Comparison of ENCODE assay signal across 1 cellular context in the genomic region with DNA sequence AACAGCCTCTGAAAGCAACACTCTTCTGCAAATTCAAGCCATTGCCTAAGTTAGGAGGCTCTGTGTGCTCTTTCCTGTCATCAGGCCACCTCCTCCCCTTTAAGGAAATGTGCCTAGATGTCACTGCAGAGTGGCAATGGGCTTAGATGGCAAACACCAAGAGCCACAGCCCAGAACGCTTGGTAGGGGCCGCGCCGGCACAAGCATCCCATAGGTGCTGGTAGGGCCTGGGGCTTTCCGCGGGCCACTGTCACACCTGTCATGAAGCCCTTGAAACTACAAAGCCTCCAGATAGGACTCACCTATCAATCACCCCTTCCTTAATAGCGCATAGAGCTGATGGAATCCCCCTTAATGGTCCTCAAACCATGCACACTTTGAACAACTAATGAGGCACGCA.
TF ChIP-seq lines count a peak whose summit lies in the region.

No MANE protein-coding gene starts in this region.

TF ChIP-seq in SK-N-SH, 30 proteins besides CTCF, POLR2A, EP300 and RAD21 (continued from another document):
- TF ChIP-seq, protein P1, sequence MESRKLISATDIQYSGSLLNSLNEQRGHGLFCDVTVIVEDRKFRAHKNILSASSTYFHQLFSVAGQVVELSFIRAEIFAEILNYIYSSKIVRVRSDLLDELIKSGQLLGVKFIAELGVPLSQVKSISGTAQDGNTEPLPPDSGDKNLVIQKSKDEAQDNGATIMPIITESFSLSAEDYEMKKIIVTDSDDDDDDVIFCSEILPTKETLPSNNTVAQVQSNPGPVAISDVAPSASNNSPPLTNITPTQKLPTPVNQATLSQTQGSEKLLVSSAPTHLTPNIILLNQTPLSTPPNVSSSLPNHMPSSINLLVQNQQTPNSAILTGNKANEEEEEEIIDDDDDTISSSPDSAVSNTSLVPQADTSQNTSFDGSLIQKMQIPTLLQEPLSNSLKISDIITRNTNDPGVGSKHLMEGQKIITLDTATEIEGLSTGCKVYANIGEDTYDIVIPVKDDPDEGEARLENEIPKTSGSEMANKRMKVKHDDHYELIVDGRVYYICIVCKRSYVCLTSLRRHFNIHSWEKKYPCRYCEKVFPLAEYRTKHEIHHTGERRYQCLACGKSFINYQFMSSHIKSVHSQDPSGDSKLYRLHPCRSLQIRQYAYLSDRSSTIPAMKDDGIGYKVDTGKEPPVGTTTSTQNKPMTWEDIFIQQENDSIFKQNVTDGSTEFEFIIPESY (IDR thresholded peaks at IDR 0.05; ENCODE audit: borderline replicate concordance, low read depth), result no peak
- TF ChIP-seq ELF1 (IDR thresholded peaks at IDR 0.05) (no peak), POLR2AphosphoS5 (IDR thresholded peaks at IDR 0.05; ENCODE audit: low read depth, low read length) (no peak), SMC3 (IDR thresholded peaks at IDR 0.05; ENCODE audit: low read depth, low read length) (no peak), FOXJ3 (CRISPR knock-in tag; IDR thresholded peaks at IDR 0.05) (no peak), CHD2 (IDR thresholded peaks at IDR 0.05; ENCODE audit: low read length, partially characterized antibody) (no peak), FOXM1 (IDR thresholded peaks at IDR 0.05; ENCODE audit: low read depth) (no peak), TCF12 (IDR thresholded peaks at IDR 0.05) (no peak)
- TF ChIP-seq, protein P2, sequence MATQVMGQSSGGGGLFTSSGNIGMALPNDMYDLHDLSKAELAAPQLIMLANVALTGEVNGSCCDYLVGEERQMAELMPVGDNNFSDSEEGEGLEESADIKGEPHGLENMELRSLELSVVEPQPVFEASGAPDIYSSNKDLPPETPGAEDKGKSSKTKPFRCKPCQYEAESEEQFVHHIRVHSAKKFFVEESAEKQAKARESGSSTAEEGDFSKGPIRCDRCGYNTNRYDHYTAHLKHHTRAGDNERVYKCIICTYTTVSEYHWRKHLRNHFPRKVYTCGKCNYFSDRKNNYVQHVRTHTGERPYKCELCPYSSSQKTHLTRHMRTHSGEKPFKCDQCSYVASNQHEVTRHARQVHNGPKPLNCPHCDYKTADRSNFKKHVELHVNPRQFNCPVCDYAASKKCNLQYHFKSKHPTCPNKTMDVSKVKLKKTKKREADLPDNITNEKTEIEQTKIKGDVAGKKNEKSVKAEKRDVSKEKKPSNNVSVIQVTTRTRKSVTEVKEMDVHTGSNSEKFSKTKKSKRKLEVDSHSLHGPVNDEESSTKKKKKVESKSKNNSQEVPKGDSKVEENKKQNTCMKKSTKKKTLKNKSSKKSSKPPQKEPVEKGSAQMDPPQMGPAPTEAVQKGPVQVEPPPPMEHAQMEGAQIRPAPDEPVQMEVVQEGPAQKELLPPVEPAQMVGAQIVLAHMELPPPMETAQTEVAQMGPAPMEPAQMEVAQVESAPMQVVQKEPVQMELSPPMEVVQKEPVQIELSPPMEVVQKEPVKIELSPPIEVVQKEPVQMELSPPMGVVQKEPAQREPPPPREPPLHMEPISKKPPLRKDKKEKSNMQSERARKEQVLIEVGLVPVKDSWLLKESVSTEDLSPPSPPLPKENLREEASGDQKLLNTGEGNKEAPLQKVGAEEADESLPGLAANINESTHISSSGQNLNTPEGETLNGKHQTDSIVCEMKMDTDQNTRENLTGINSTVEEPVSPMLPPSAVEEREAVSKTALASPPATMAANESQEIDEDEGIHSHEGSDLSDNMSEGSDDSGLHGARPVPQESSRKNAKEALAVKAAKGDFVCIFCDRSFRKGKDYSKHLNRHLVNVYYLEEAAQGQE (IDR thresholded peaks at IDR 0.05; ENCODE audit: low read depth, low read length), result no peak
- TF ChIP-seq, protein P3, sequence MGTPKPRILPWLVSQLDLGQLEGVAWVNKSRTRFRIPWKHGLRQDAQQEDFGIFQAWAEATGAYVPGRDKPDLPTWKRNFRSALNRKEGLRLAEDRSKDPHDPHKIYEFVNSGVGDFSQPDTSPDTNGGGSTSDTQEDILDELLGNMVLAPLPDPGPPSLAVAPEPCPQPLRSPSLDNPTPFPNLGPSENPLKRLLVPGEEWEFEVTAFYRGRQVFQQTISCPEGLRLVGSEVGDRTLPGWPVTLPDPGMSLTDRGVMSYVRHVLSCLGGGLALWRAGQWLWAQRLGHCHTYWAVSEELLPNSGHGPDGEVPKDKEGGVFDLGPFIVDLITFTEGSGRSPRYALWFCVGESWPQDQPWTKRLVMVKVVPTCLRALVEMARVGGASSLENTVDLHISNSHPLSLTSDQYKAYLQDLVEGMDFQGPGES (IDR thresholded peaks at IDR 0.05; ENCODE audit: low read depth, low read length), result no peak
- TF ChIP-seq, protein P4, sequence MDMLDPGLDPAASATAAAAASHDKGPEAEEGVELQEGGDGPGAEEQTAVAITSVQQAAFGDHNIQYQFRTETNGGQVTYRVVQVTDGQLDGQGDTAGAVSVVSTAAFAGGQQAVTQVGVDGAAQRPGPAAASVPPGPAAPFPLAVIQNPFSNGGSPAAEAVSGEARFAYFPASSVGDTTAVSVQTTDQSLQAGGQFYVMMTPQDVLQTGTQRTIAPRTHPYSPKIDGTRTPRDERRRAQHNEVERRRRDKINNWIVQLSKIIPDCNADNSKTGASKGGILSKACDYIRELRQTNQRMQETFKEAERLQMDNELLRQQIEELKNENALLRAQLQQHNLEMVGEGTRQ (IDR thresholded peaks at IDR 0.05; ENCODE audit: borderline replicate concordance, low read depth, low read length), result no peak
